8 cellular contexts compared by ENCODE assay signal in genomic region chr1:25904942-25905679, GRCh38. TPM values are rescaled to one million over a fixed set of nuclear protein-coding genes. Genes with fewer than 3 reads are reported as not detected.
A peak's percentile ranks its signal among the peaks of the same experiment; 100 is the strongest.
DNase-seq lines count a peak whose midpoint lies in the region; TF ChIP-seq lines count a peak whose summit lies in the region.

No MANE protein-coding gene starts in this region.

- H3F3A ChIP-seq in DOHH2 (ENCODE audit: control insufficient read depth, insufficient read depth) (peaks cover 40% of the 10 kb centered on the region), MM.1S (ENCODE audit: insufficient read depth, low read length) (peaks cover 17% of the 10 kb centered on the region; the same call in 1 of the 2 replicates)

- H2BK20ac ChIP-seq in H9 (ENCODE audit: low read depth, low read length, poor library complexity, severe bottlenecking) = no peak overlapping the region

- H3K9ac ChIP-seq in H9 (ENCODE audit: extremely low read depth, insufficient read length, low read length) (peak overlapping the region; percentile 82), MM.1S (ENCODE audit: low read length) (peak overlapping the region; percentile 91)

- H4K20me1 ChIP-seq in DOHH2 (ENCODE audit: control insufficient read depth, insufficient read depth, low read depth, low read length) = peaks cover 34% of the 10 kb centered on the region
- H4K20me1 ChIP-seq in H9 (ENCODE audit: control insufficient read depth, insufficient read depth, insufficient read length) = no peaks in the 10 kb centered on the region
- H4K20me1 ChIP-seq in MM.1S (ENCODE audit: insufficient read depth, low read length) = no peaks in the 10 kb centered on the region

- peak overlapping the region; percentile 86 for H3K4me2 ChIP-seq in DOHH2 (ENCODE audit: low read length)
- peak overlapping the region; percentile 73 for H3K4me2 ChIP-seq in H9 (ENCODE audit: insufficient read depth, insufficient read length, low read length)
- peak overlapping the region; percentile 73 for H3K4me2 ChIP-seq in MM.1S (ENCODE audit: low read depth, low read length)

- H3K9me3 ChIP-seq in DOHH2 (ENCODE audit: control insufficient read depth, insufficient read depth, low read length) (no peaks in the 10 kb centered on the region), H9 (ENCODE audit: control insufficient read depth, low read depth, low read length) (no peaks in the 10 kb centered on the region), MM.1S (replicated peaks; ENCODE audit: insufficient read depth, low read length) (no peaks in the 10 kb centered on the region)

- H3K79me2 ChIP-seq in DOHH2 (ENCODE audit: control insufficient read depth, low read length) (peaks cover 57% of the 10 kb centered on the region), H9 (ENCODE audit: insufficient read depth, low read length) (peaks cover 19% of the 10 kb centered on the region; the same call in 1 of the 2 replicates), MM.1S (ENCODE audit: low read length) (peaks cover 53% of the 10 kb centered on the region)

- no peaks in the 10 kb centered on the region for H3K9me2 ChIP-seq in DOHH2 (replicated peaks; ENCODE audit: control insufficient read depth, low read length)
- H3K9me2 ChIP-seq in MM.1S (replicated peaks; ENCODE audit: insufficient read depth, low read length) = no peaks in the 10 kb centered on the region

- H3K9me3 Mint-ChIP-seq in H9 = peaks cover 0 to 2% of the 10 kb centered on the region in 2 experiments; a peak in 2 of 5 replicates
- no peaks in the 10 kb centered on the region for H3K9me3 Mint-ChIP-seq in nephron progenitor cell
- no peaks in the 10 kb centered on the region for H3K9me3 Mint-ChIP-seq in stimulated activated naive CD8-positive, alpha-beta T cell treated with anti-CD3 and anti-CD28 coated beads, Interleukin-15, Interleukin-2, amounts not matched to agents 100 ng/mL and 50 ng/mL, for 24 hours

- peaks cover 4% of the 10 kb centered on the region for H3K23me2 ChIP-seq in H9 (ENCODE audit: insufficient read length, low read depth, low read length, poor library complexity, severe bottlenecking)

- H3K36me3 Mint-ChIP-seq in H9 (ENCODE audit: insufficient read depth in 1 of 3, low read depth in 3 of 3) (peaks cover 29 to 47% (median 40%) of the 10 kb centered on the region in 3 experiments), nephron progenitor cell (ENCODE audit: low read depth) (peaks cover 43% of the 10 kb centered on the region)
- peaks cover 45% of the 10 kb centered on the region for H3K36me3 Mint-ChIP-seq in stimulated activated naive CD8-positive, alpha-beta T cell treated with anti-CD3 and anti-CD28 coated beads, Interleukin-15, Interleukin-2, amounts not matched to agents 100 ng/mL and 50 ng/mL, for 24 hours (ENCODE audit: low read depth)

- H4K8ac ChIP-seq in H9 (replicated peaks; ENCODE audit: insufficient read length, low read depth, low read length) = no peak overlapping the region

- TF ChIP-seq CTCF in DOHH2 (IDR thresholded peaks at IDR 0.05; ENCODE audit: low read depth, low read length, poor library complexity, severe bottlenecking) (peak; percentile 45), H9 (conservative IDR thresholded peaks at IDR 0.05) (peak; percentile 27; the same call in 1 of the 3 replicates), MM.1S (IDR thresholded peaks at IDR 0.05; ENCODE audit: low read length) (0 out of 2 replicates have a peak, but pooled peaks have one; percentile 15), nephron progenitor cell (IDR thresholded peaks at IDR 0.05) (no peak)

- no peak overlapping the region for H3K18ac ChIP-seq in H9 (ENCODE audit: insufficient read length, low read depth, low read length)

- H2BK5ac ChIP-seq in H9 (ENCODE audit: insufficient read length, low read length) = no peak overlapping the region

- no peak overlapping the region for H3K23ac ChIP-seq in H9 (ENCODE audit: insufficient read length, low read depth, low read length)

- H2AK5ac ChIP-seq in H9 (ENCODE audit: insufficient read length, low read length) = no peak overlapping the region

- peak overlapping the region; percentile 86 to 92 for H3K4me3 Mint-ChIP-seq in H9
- H3K4me3 Mint-ChIP-seq in nephron progenitor cell = peak overlapping the region; percentile 96
- peak overlapping the region; percentile 92 for H3K4me3 Mint-ChIP-seq in stimulated activated naive CD8-positive, alpha-beta T cell treated with anti-CD3 and anti-CD28 coated beads, Interleukin-15, Interleukin-2, amounts not matched to agents 100 ng/mL and 50 ng/mL, for 24 hours

- H2BK15ac ChIP-seq in H9 (ENCODE audit: low read depth, low read length) = no peak overlapping the region

- H2AFZ ChIP-seq in H9 (ENCODE audit: low read length) (no peak overlapping the region), MM.1S (ENCODE audit: low read length) (peak overlapping the region; percentile 37)

- H3K4me1 Mint-ChIP-seq in H9 (peaks cover 39 to 48% of the 10 kb centered on the region in 2 experiments), nephron progenitor cell (peaks cover 62% of the 10 kb centered on the region)
- peaks cover 26% of the 10 kb centered on the region for H3K4me1 Mint-ChIP-seq in stimulated activated naive CD8-positive, alpha-beta T cell treated with anti-CD3 and anti-CD28 coated beads, Interleukin-15, Interleukin-2, amounts not matched to agents 100 ng/mL and 50 ng/mL, for 24 hours (ENCODE audit: low read depth)

- no CpG with 5 or more reads among the region's 34 CpGs for WGBS in H9 (ENCODE audit: extremely low coverage, insufficient read length, low lambda C conversion rate)

- peak; percentile 92 for DNase-seq in H9
- peak; percentile 95 for DNase-seq in MM.1S
- DNase-seq in SHP77 (lab: John Stamatoyannopoulos, UW) = peak; percentile 90 to 92
- peak; percentile 96 for DNase-seq in activated effector memory CD4-positive, alpha-beta T cell treated with anti-CD3 and anti-CD28 coated beads, Interleukin-2, amount 50 U/mL, for 16 hours
- peak; percentile 87 for DNase-seq in fibroblast of the conjunctiva (ENCODE audit: low read depth)
- DNase-seq in nephron progenitor cell = peak; percentile 98

- peak overlapping the region; percentile 65 to 91 (median 83); a peak in 6 of 7 replicates for H3K27ac Mint-ChIP-seq in H9
- peak overlapping the region; percentile 66 for H3K27ac Mint-ChIP-seq in nephron progenitor cell
- H3K27ac Mint-ChIP-seq in stimulated activated naive CD8-positive, alpha-beta T cell treated with anti-CD3 and anti-CD28 coated beads, Interleukin-15, Interleukin-2, amounts not matched to agents 100 ng/mL and 50 ng/mL, for 24 hours = peak overlapping the region; percentile 77

- H3K27me3 ChIP-seq in DOHH2 (ENCODE audit: control insufficient read depth, low read length) (peaks cover 5% of the 10 kb centered on the region), H9 (ENCODE audit: insufficient read depth, low read length) (no peaks in the 10 kb centered on the region), MM.1S (replicated peaks; ENCODE audit: insufficient read depth, low read length) (peaks cover 16% of the 10 kb centered on the region)

- H3K27ac ChIP-seq in DOHH2 (ENCODE audit: low read depth, low read length) (peak overlapping the region; percentile 76), H9 (ENCODE audit: insufficient read length, low read depth, low read length) (no peak overlapping the region), MM.1S (ENCODE audit: low read length) (peak overlapping the region; percentile 47; the same call in 1 of the 2 replicates)

- no peak overlapping the region for H3T11ph ChIP-seq in H9 (ENCODE audit: low read length)

- H3K27me3 Mint-ChIP-seq in H9 (ENCODE audit: low read depth) = peaks cover 19% of the 10 kb centered on the region
- H3K27me3 Mint-ChIP-seq in nephron progenitor cell (ENCODE audit: low read depth, poor library complexity) = no peaks in the 10 kb centered on the region
- no peaks in the 10 kb centered on the region for H3K27me3 Mint-ChIP-seq in stimulated activated naive CD8-positive, alpha-beta T cell treated with anti-CD3 and anti-CD28 coated beads, Interleukin-15, Interleukin-2, amounts not matched to agents 100 ng/mL and 50 ng/mL, for 24 hours

- no peak overlapping the region for H3K4ac ChIP-seq in H9 (ENCODE audit: low read depth, low read length)

- H3K4me1 ChIP-seq in DOHH2 (ENCODE audit: control insufficient read depth, low read length) (peaks cover 25% of the 10 kb centered on the region), H9 (ENCODE audit: insufficient read depth, low read length) (no peaks in the 10 kb centered on the region), MM.1S (ENCODE audit: low read length) (peaks cover 17% of the 10 kb centered on the region)

- H2BK12ac ChIP-seq in H9 (ENCODE audit: insufficient read length, low read depth, low read length) = no peak overlapping the region

- no peak overlapping the region for H3K56ac ChIP-seq in H9 (ENCODE audit: insufficient read length, low read depth, low read length)

- H2BK120ac ChIP-seq in H9 (ENCODE audit: low read depth, low read length, poor library complexity, severe bottlenecking) = no peak overlapping the region

- no peak overlapping the region for H4K5ac ChIP-seq in H9 (ENCODE audit: insufficient read length, low read depth, low read length)

- H3K36me3 ChIP-seq in DOHH2 (ENCODE audit: control insufficient read depth, low read length) = peaks cover 54% of the 10 kb centered on the region
- peaks cover 27% of the 10 kb centered on the region for H3K36me3 ChIP-seq in MM.1S (replicated peaks; ENCODE audit: insufficient read depth, low read length)

- H3K4me3 ChIP-seq in DOHH2 (ENCODE audit: low read length) = peak overlapping the region; percentile 93
- H3K4me3 ChIP-seq in MM.1S (ENCODE audit: low read length) = peak overlapping the region; percentile 69

- no peak overlapping the region for H4K91ac ChIP-seq in H9 (ENCODE audit: insufficient read length, low read depth, low read length)

- peaks cover 3% of the 10 kb centered on the region for H3K79me1 ChIP-seq in H9 (ENCODE audit: insufficient read depth, low read depth, low read length, poor library complexity, severe bottlenecking)

- no peak overlapping the region for H3K14ac ChIP-seq in H9 (ENCODE audit: insufficient read depth, low read length)

RNA-seq across cellular contexts. Expression of gene STMN1, which starts 1.1 kb away (rescaled TPM):
- 499 and 500 TPM in 2 replicates for total RNA-seq in H9 (2021)

RNA-seq across cellular contexts. Expression of gene PAQR7, which starts 29.6 kb away (rescaled TPM):
- 6.0 and 6.3 TPM in 2 replicates for total RNA-seq in H9 (2021)

RNA-seq across cellular contexts. Expression of gene AUNIP, which starts 45.9 kb away (rescaled TPM):
- 22.0 and 22.2 TPM in 2 replicates for total RNA-seq in H9 (2021)
